ENCODE assay signal across 1 cellular context in genomic region chr12:116196752-116197718, GRCh38.
TF ChIP-seq lines count a peak whose summit lies in the region.

No MANE protein-coding gene starts in this region.

TF ChIP-seq in K562, 482 proteins besides CTCF, POLR2A, EP300 and RAD21 (continued from another document and continues in another):
- TF ChIP-seq SFPQ (IDR thresholded peaks at IDR 0.05; ENCODE audit: low read depth, low read length) = no peak
- peak; percentile 100 for TF ChIP-seq CBFA2T2 (conservative IDR thresholded peaks at IDR 0.05)
- peak; percentile 99 for TF ChIP-seq NCOR1 (IDR thresholded peaks at IDR 0.05)
- TF ChIP-seq PTBP1 (IDR thresholded peaks at IDR 0.05; ENCODE audit: low read depth, low read length) = no peak
- 0 out of 2 replicates have a peak, but pooled peaks have one; percentile 40 for TF ChIP-seq MAFG (tag; conservative IDR thresholded peaks at IDR 0.05)
- TF ChIP-seq BRD4 (IDR thresholded peaks at IDR 0.05) = no peak
- TF ChIP-seq EZH2 (IDR thresholded peaks at IDR 0.05; ENCODE audit: borderline replicate concordance, low read depth, low read length) = no peak; the same call in 1 of the 2 replicates
- peak; percentile 85 for TF ChIP-seq ZNF175 (CRISPR knock-in tag; IDR thresholded peaks at IDR 0.05; ENCODE audit: low read depth)
- peak; percentile 80 for TF ChIP-seq ARID3A (IDR thresholded peaks at IDR 0.05; ENCODE audit: borderline replicate concordance, low read depth, low read length)
- peak; percentile 85 for TF ChIP-seq NFATC3 (IDR thresholded peaks at IDR 0.05)
- TF ChIP-seq THAP7 (CRISPR knock-in tag; IDR thresholded peaks at IDR 0.05) = no peak
- no peak; the same call in none of the 2 replicates for TF ChIP-seq L3MBTL2 (IDR thresholded peaks at IDR 0.05)
- peak; percentile 79 for TF ChIP-seq MYC (IDR thresholded peaks at IDR 0.05; ENCODE audit: low read depth, low read length)
- TF ChIP-seq MYC (CRISPR knock-in tag; IDR thresholded peaks at IDR 0.05; ENCODE audit: borderline replicate concordance, low read depth) = no peak
- TF ChIP-seq ZBTB40 (IDR thresholded peaks at IDR 0.05) = peak; percentile 56
- TF ChIP-seq ZBTB40 (CRISPR knock-in tag; IDR thresholded peaks at IDR 0.05) = no peak
- TF ChIP-seq NR3C1 (CRISPR knock-in tag; IDR thresholded peaks at IDR 0.05) = no peak
- TF ChIP-seq HMG20B (CRISPR knock-in tag; IDR thresholded peaks at IDR 0.05) = no peak
- peak in 1 of 2 experiments; percentile 81; a peak in 2 of 4 replicates for TF ChIP-seq TEAD1 (CRISPR knock-in tag; IDR thresholded peaks at IDR 0.05)
- no peak for TF ChIP-seq ZNF830 (CRISPR knock-in tag; IDR thresholded peaks at IDR 0.05)
- peak; percentile 64 to 92 for TF ChIP-seq AFF1 (IDR thresholded peaks at IDR 0.05; ENCODE audit: low read depth in 1 of 2, partially characterized antibody in 2 of 2)
- no peak for TF ChIP-seq C11orf30 (IDR thresholded peaks at IDR 0.05; ENCODE audit: low read depth)
- TF ChIP-seq SAP30 (IDR thresholded peaks at IDR 0.05; ENCODE audit: borderline replicate concordance, insufficient read depth, low read depth, low read length, poor library complexity, severe bottlenecking) = no peak
- TF ChIP-seq CUX1 (CRISPR knock-in tag; IDR thresholded peaks at IDR 0.05) = peak; percentile 87
- TF ChIP-seq TCF15 (CRISPR knock-in tag; IDR thresholded peaks at IDR 0.05) = no peak
- TF ChIP-seq ZBTB43 (CRISPR knock-in tag; IDR thresholded peaks at IDR 0.05) = no peak
- TF ChIP-seq ZNF77 (CRISPR knock-in tag; IDR thresholded peaks at IDR 0.05) = no peak
- TF ChIP-seq ZSCAN29 (IDR thresholded peaks at IDR 0.05) = no peak
